Comparison of ENCODE assay signal across 8 cellular contexts in genomic region chr9:136118367-136119258, GRCh38. TPM values are rescaled to one million over a fixed set of nuclear protein-coding genes. Genes with fewer than 3 reads are reported as not detected.
DNase-seq lines count a peak whose midpoint lies in the region; ATAC-seq and TF ChIP-seq lines count a peak whose summit lies in the region.

A gene with protein sequence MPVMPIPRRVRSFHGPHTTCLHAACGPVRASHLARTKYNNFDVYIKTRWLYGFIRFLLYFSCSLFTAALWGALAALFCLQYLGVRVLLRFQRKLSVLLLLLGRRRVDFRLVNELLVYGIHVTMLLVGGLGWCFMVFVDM (minus strand): TSS chr9:136118875. CDS start chr9:136116900, 1,975 bp downstream.

- peaks cover 3% of the 10 kb centered on the region for H3K36me3 Mint-ChIP-seq in chondrocyte (ENCODE audit: low read depth)

- peaks cover 23% of the 10 kb centered on the region for H3K36me3 ChIP-seq in BE2C
- H3K36me3 ChIP-seq in kidney epithelial cell (ENCODE audit: control insufficient read depth, insufficient read depth, low read length), result no peaks in the 10 kb centered on the region

- no peaks in the 10 kb centered on the region for H3K9me3 ChIP-seq in BE2C

- H3K4me3 ChIP-seq in BE2C (ENCODE audit: low read depth, low read length) (peak within 1 kb of the TSS; percentile 80), kidney epithelial cell (ENCODE audit: low read depth, low read length) (peak within 1 kb of the TSS; percentile 82)

- H3K4me3 Mint-ChIP-seq in chondrocyte (ENCODE audit: unreplicated experiment), result peak within 1 kb of the TSS; percentile 73

- ATAC-seq in HG03439 (IDR thresholded peaks at IDR 0.05; ENCODE audit: unreplicated experiment), result peak; percentile 74

- DNase-seq in BE2C (peak; percentile 98), GM19238 (ENCODE audit: insufficient read length, low spot score) (peak; percentile 98), NCI-H510A treated with DMSO at 0.1 percent for 48 hours (lab: John Stamatoyannopoulos, UW) (peak; percentile 91), chondrocyte (ENCODE audit: low spot score) (no peak), kidney epithelial cell (ENCODE audit: low read depth) (peak; percentile 70)
- DNase-seq in activated CD4-positive, alpha-beta T cell treated with anti-CD3 and anti-CD28 coated beads for 24 hours (ENCODE audit: low read depth in 2 of 2), result peak; percentile 91 to 93
- DNase-seq in stimulated activated CD4-positive, alpha-beta T cell treated with anti-CD3 and anti-CD28 coated beads, Interleukin-15, amount 100 ng/mL, for 24 hours, result peak; percentile 97

- peaks cover 3% of the 10 kb centered on the region for H3K4me1 ChIP-seq in BE2C

- no peak for TF ChIP-seq CTCF in BE2C (IDR thresholded peaks at IDR 0.05; ENCODE audit: low read depth, low read length)
- peak; percentile 4 for TF ChIP-seq CTCF in chondrocyte (IDR thresholded peaks at IDR 0.05)
- TF ChIP-seq CTCF in kidney epithelial cell (IDR thresholded peaks at IDR 0.05; ENCODE audit: insufficient read depth, low read length, poor library complexity, severe bottlenecking), result no peak

- H3K27me3 Mint-ChIP-seq in chondrocyte (ENCODE audit: low read depth), result no peaks in the 10 kb centered on the region

- H3K27ac Mint-ChIP-seq in chondrocyte (ENCODE audit: unreplicated experiment), result peak within 1 kb of the TSS; percentile 73

- H3K9me3 Mint-ChIP-seq in chondrocyte (ENCODE audit: low read depth), result no peaks in the 10 kb centered on the region

- no peaks in the 10 kb centered on the region for H3K27me3 ChIP-seq in BE2C
- peaks cover 2% of the 10 kb centered on the region for H3K27me3 ChIP-seq in kidney epithelial cell (ENCODE audit: control insufficient read depth, insufficient read depth, low read length)

- H3K4me1 Mint-ChIP-seq in chondrocyte (ENCODE audit: low read depth), result peaks cover 9% of the 10 kb centered on the region

RNA-seq across cellular contexts. Expression of the gene that starts here (rescaled TPM):
- polyA plus RNA-seq in BE2C (2012; ENCODE audit: insufficient read depth, insufficient read length, low read depth), result 50.2 TPM
- total RNA-seq in chondrocyte (31.9 to 37.3 TPM (median 35.9 TPM) in 3 replicates), kidney epithelial cell (60.3 and 64.8 TPM in 2 replicates)
